ENCODE assay signal across 2 cellular contexts in genomic region chr19:51701468-51702100, GRCh38.
TF ChIP-seq lines count a peak whose summit lies in the region.

No MANE protein-coding gene starts in this region.

TF ChIP-seq in SK-N-SH, 30 proteins besides CTCF, POLR2A, EP300 and RAD21:
- TF ChIP-seq USF2 (IDR thresholded peaks at IDR 0.05; ENCODE audit: borderline replicate concordance, low read depth, low read length) (no peak), IRF3 (IDR thresholded peaks at IDR 0.05; ENCODE audit: low read depth, low read length) (no peak), RCOR1 (IDR thresholded peaks at IDR 0.05; ENCODE audit: low read length) (no peak), NFIC (IDR thresholded peaks at IDR 0.05; ENCODE audit: borderline replicate concordance) (no peak), MXI1 (IDR thresholded peaks at IDR 0.05; ENCODE audit: low read depth, low read length) (no peak), NRF1 (IDR thresholded peaks at IDR 0.05; ENCODE audit: low read depth, low read length) (no peak), FOXM1 (IDR thresholded peaks at IDR 0.05; ENCODE audit: low read depth) (no peak), FOSL2 (IDR thresholded peaks at IDR 0.05; ENCODE audit: borderline replicate concordance, low read depth) (no peak), TAF1 (IDR thresholded peaks at IDR 0.05; ENCODE audit: borderline replicate concordance, low read depth, low read length) (no peak)
TF ChIP-seq in SK-N-SH: peak in this region for 0.

TF ChIP-seq in SK-N-SH treated with all-trans-retinoic acid at 6 μM for 48 hours, 23 proteins besides CTCF, POLR2A, EP300 and RAD21:
- TF ChIP-seq ISL1 (CRISPR knock-in tag; IDR thresholded peaks at IDR 0.05), result no peak
- TF ChIP-seq ESRRG (CRISPR knock-in tag; IDR thresholded peaks at IDR 0.05), result no peak
- TF ChIP-seq PPARA (CRISPR knock-in tag; IDR thresholded peaks at IDR 0.05; ENCODE audit: borderline replicate concordance), result no peak
- no peak for TF ChIP-seq RARB (CRISPR knock-in tag; IDR thresholded peaks at IDR 0.05)
